In the genomic region with DNA sequence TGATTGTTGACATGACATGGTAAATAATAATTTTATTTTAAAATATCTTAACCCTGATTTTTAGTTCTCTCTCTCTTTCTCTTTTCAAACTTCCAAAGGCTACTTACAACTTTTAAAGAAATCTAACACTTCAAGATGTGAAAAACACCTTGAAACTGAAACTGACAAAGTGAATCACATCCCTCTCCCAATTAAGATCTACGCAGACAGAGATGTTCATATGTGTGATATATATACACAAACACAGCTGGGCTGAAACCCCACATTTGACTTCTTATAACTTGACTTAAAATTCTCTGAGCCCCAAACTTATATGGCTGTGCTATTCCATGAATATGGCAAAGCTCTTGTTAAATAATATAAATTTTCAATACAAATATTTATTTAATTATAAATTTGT, we compare ENCODE assay signal across 11 cellular contexts.
"Had no signal": no experiment of that assay in that cellular context is flagged by ENCODE, and none has a peak within 500 bp of the region (broad histone marks: within the 10 kb centered on the region; RNA-seq: fewer than 3 reads in every experiment).

No MANE protein-coding gene starts in this region.

- H2AFZ ChIP-seq: GM23248, GM23338 had no signal

- H3K27ac ChIP-seq: GM23248 had no signal

- DNase-seq: GM23248, GOT3, H7, H9, HCEC 1CT, HFFc6 had no signal

- ATAC-seq: GM23338, HCT116 had no signal

- H3K4me3 ChIP-seq: GM23248, GM23338, HAP-1 had no signal

- H3K9ac ChIP-seq: GM23248 had no signal

- FAIRE-seq: H1, H54 had no signal

- H3K4me2 ChIP-seq: GM23338 had no signal

- H3K36me3 ChIP-seq: HAP-1 had no signal
